17 cellular contexts compared by ENCODE assay signal in genomic region chr6:169156108-169156821, GRCh38.
A peak's percentile ranks its signal among the peaks of the same experiment; 100 is the strongest.
DNase-seq lines count a peak whose midpoint lies in the region; ATAC-seq, FAIRE-seq and TF ChIP-seq lines count a peak whose summit lies in the region.
"Had no signal": no experiment of that assay in that cellular context is flagged by ENCODE, and none has a peak within 500 bp of the region (broad histone marks: within the 10 kb centered on the region; RNA-seq: fewer than 3 reads in every experiment).

No MANE protein-coding gene starts in this region.

- ATAC-seq in naive thymus-derived CD4-positive, alpha-beta T cell, result no peak
- no peak for ATAC-seq in HG02870 (IDR thresholded peaks at IDR 0.05; ENCODE audit: unreplicated experiment)

- peaks cover 5% of the 10 kb centered on the region for H3K36me3 Mint-ChIP-seq in astrocyte (ENCODE audit: low read depth, unreplicated experiment)
- H3K36me3 Mint-ChIP-seq in naive thymus-derived CD4-positive, alpha-beta T cell, result peaks cover 0 to 5% (median 0%) of the 10 kb centered on the region in 5 donors
- H3K36me3 Mint-ChIP-seq: CD8-positive, alpha-beta memory T cell; memory B cell; neural progenitor cell had no signal

- no peaks in the 10 kb centered on the region for H3K79me2 ChIP-seq in astrocyte (ENCODE audit: insufficient read depth, low read length)

- no peaks in the 10 kb centered on the region for H3K9me3 ChIP-seq in astrocyte (ENCODE audit: insufficient read depth, low read depth, low read length)
- H3K9me3 ChIP-seq in naive thymus-derived CD4-positive, alpha-beta T cell (ENCODE audit: control insufficient read depth in 2 of 3, low read length in 3 of 3), result no peaks in the 10 kb centered on the region
- H3K9me3 ChIP-seq: colonic mucosa had no signal

- H3K9ac ChIP-seq in astrocyte (ENCODE audit: low read length), result no peak overlapping the region
- H3K9ac ChIP-seq: neural progenitor cell had no signal

- FAIRE-seq in astrocyte (lab: Jason Lieb, UNC), result no peak
- FAIRE-seq: RCC 7860 had no signal

- DNase-seq in H7 (peak; percentile 33), astrocyte (ENCODE audit: low read depth) (peak; percentile 43), fibroblast of villous mesenchyme (ENCODE audit: low read depth) (peak; percentile 23), posterior vena cava (ENCODE audit: low spot score) (peak; percentile 84), DMS153 treated with DMSO at 0.1 percent for 48 hours (lab: John Stamatoyannopoulos, UW; ENCODE audit: unreplicated experiment) (no peak), NCI-H1436 (lab: John Stamatoyannopoulos, UW) (no peak)
- DNase-seq in naive thymus-derived CD4-positive, alpha-beta T cell, result no peak
- DNase-seq: activated CD4-positive, alpha-beta memory T cell treated with anti-CD3 and anti-CD28 coated beads, Interleukin-2, amount 10 ng/mL, durations not matched to agents 7 days and 5 days; CD8-positive, alpha-beta memory T cell; colonic mucosa; EL; NCI-H1694 treated with DMSO at 0.1 percent for 48 hours had no signal

- TF ChIP-seq CTCF in astrocyte (IDR thresholded peaks at IDR 0.05; ENCODE audit: insufficient read depth, low read depth, low read length) (no peak), fibroblast of villous mesenchyme (IDR thresholded peaks at IDR 0.05; ENCODE audit: insufficient read depth, low read depth, low read length) (no peak)

- H3K9me3 Mint-ChIP-seq in astrocyte (ENCODE audit: unreplicated experiment), result peaks cover 9% of the 10 kb centered on the region
- peaks cover 0 to 8% (median 0%) of the 10 kb centered on the region in 11 donors for H3K9me3 Mint-ChIP-seq in naive thymus-derived CD4-positive, alpha-beta T cell
- H3K9me3 Mint-ChIP-seq: activated CD4-positive, alpha-beta memory T cell treated with anti-CD3 and anti-CD28 coated beads, Interleukin-2, amount 10 ng/mL, durations not matched to agents 7 days and 5 days had no signal

- H3K4me1 Mint-ChIP-seq in astrocyte (ENCODE audit: low read depth, unreplicated experiment), result peaks cover 11% of the 10 kb centered on the region
- no peaks in the 10 kb centered on the region for H3K4me1 Mint-ChIP-seq in naive thymus-derived CD4-positive, alpha-beta T cell
- H3K4me1 Mint-ChIP-seq: activated CD4-positive, alpha-beta memory T cell treated with anti-CD3 and anti-CD28 coated beads, Interleukin-2, amount 10 ng/mL, durations not matched to agents 7 days and 5 days; CD8-positive, alpha-beta memory T cell; memory B cell had no signal

- H3K4me3 Mint-ChIP-seq in astrocyte (ENCODE audit: unreplicated experiment), result no peak overlapping the region
- no peak overlapping the region for H3K4me3 Mint-ChIP-seq in naive thymus-derived CD4-positive, alpha-beta T cell
- H3K4me3 Mint-ChIP-seq: activated CD4-positive, alpha-beta memory T cell treated with anti-CD3 and anti-CD28 coated beads, Interleukin-2, amount 10 ng/mL, durations not matched to agents 7 days and 5 days; CD8-positive, alpha-beta memory T cell; memory B cell; neural progenitor cell had no signal

- H3K27ac ChIP-seq in astrocyte (ENCODE audit: low read depth, low read length), result no peak overlapping the region
- H3K27ac ChIP-seq in naive thymus-derived CD4-positive, alpha-beta T cell (ENCODE audit: low read depth, low read length), result no peak overlapping the region
- H3K27ac ChIP-seq: colonic mucosa, neural progenitor cell, VCaP had no signal

- H3K36me3 ChIP-seq in H7 (replicated peaks; ENCODE audit: control insufficient read depth, insufficient read depth, low read length) (no peaks in the 10 kb centered on the region), astrocyte (ENCODE audit: insufficient read depth, low read length) (no peaks in the 10 kb centered on the region)
- H3K36me3 ChIP-seq in naive thymus-derived CD4-positive, alpha-beta T cell (ENCODE audit: control insufficient read depth in 2 of 3, insufficient read depth in 3 of 3, low read length in 3 of 3), result no peaks in the 10 kb centered on the region
- H3K36me3 ChIP-seq: colonic mucosa, neural progenitor cell had no signal

- no peaks in the 10 kb centered on the region for H3K27me3 Mint-ChIP-seq in astrocyte (ENCODE audit: low read depth, unreplicated experiment)
- peaks cover 0 to 43% (median 14%) of the 10 kb centered on the region in 5 donors for H3K27me3 Mint-ChIP-seq in naive thymus-derived CD4-positive, alpha-beta T cell
- H3K27me3 Mint-ChIP-seq: activated CD4-positive, alpha-beta memory T cell treated with anti-CD3 and anti-CD28 coated beads, Interleukin-2, amount 10 ng/mL, durations not matched to agents 7 days and 5 days had no signal

- H3K4me2 ChIP-seq in astrocyte (ENCODE audit: low read length), result no peak overlapping the region
- H3K4me2 ChIP-seq: neural progenitor cell had no signal

- CTCF ChIA-PET in naive thymus-derived CD4-positive, alpha-beta T cell (lab: Charles Lee), result no interaction called here

- intact Hi-C loops in posterior vena cava (cut with DNase I), result no loop called here
- intact Hi-C loops in naive thymus-derived CD4-positive, alpha-beta T cell (cut with micrococcal nuclease), result no loop called here

- H4K20me1 ChIP-seq in astrocyte (ENCODE audit: insufficient read depth, low read length), result no peaks in the 10 kb centered on the region

- H3K4me1 ChIP-seq in astrocyte (ENCODE audit: insufficient read depth, low read length), result peaks cover 9% of the 10 kb centered on the region
- H3K4me1 ChIP-seq in naive thymus-derived CD4-positive, alpha-beta T cell (ENCODE audit: control insufficient read depth in 2 of 2, insufficient read depth in 2 of 2, low read length in 2 of 2), result no peaks in the 10 kb centered on the region
- H3K4me1 ChIP-seq: colonic mucosa, neural progenitor cell had no signal

- H3K27ac Mint-ChIP-seq in astrocyte (ENCODE audit: unreplicated experiment), result peak overlapping the region; percentile 77
- no peak overlapping the region for H3K27ac Mint-ChIP-seq in naive thymus-derived CD4-positive, alpha-beta T cell
- H3K27ac Mint-ChIP-seq: activated CD4-positive, alpha-beta memory T cell treated with anti-CD3 and anti-CD28 coated beads, Interleukin-2, amount 10 ng/mL, durations not matched to agents 7 days and 5 days; CD8-positive, alpha-beta memory T cell; memory B cell; neural progenitor cell had no signal

- POLR2A ChIA-PET in naive thymus-derived CD4-positive, alpha-beta T cell (lab: Charles Lee), result no interaction called here

- peak overlapping the region; percentile 28 for H2AFZ ChIP-seq in astrocyte (ENCODE audit: low read depth, low read length)
- H2AFZ ChIP-seq: neural progenitor cell had no signal

- H3K27me3 ChIP-seq in H7 (ENCODE audit: control insufficient read depth, insufficient read depth, low read length), result no peaks in the 10 kb centered on the region
- no peaks in the 10 kb centered on the region for H3K27me3 ChIP-seq in astrocyte (ENCODE audit: insufficient read depth, low read length)
- H3K27me3 ChIP-seq in naive thymus-derived CD4-positive, alpha-beta T cell (ENCODE audit: control insufficient read depth in 2 of 2, insufficient read depth in 2 of 2, low read length in 2 of 2), result no peaks in the 10 kb centered on the region
- H3K27me3 ChIP-seq: colonic mucosa, neural progenitor cell had no signal

- H3K4me3 ChIP-seq in H7 (ENCODE audit: insufficient read depth, low read depth, low read length), result no peak overlapping the region
- no peak overlapping the region for H3K4me3 ChIP-seq in astrocyte (ENCODE audit: insufficient read depth, low read depth, low read length)
- no peak overlapping the region for H3K4me3 ChIP-seq in fibroblast of villous mesenchyme (ENCODE audit: low read depth, low read length)
- no peak overlapping the region for H3K4me3 ChIP-seq in naive thymus-derived CD4-positive, alpha-beta T cell (ENCODE audit: low read length)
- H3K4me3 ChIP-seq: colonic mucosa, neural progenitor cell had no signal

Comparison
In these comparisons a context has a peak if more than half of its experiments do, and no peak if none do; other contexts are left out.
1. DNase-seq: peak in H7 (single experiment), astrocyte (single experiment), fibroblast of villous mesenchyme (single experiment) and posterior vena cava (single experiment); none in naive thymus-derived CD4-positive, alpha-beta T cell (0 of 9), DMS153 treated with DMSO at 0.1 percent for 48 hours (single experiment) and NCI-H1436 (single experiment).